ENCODE assay signal across 8 cellular contexts in genomic region chr16:57462209-57462977, GRCh38. TPM values are rescaled to one million over a fixed set of nuclear protein-coding genes. Genes with fewer than 3 reads are reported as not detected.
DNase-seq lines count a peak whose midpoint lies in the region; ATAC-seq and TF ChIP-seq lines count a peak whose summit lies in the region.

Gene POLR2C, plus strand, starts transcription at chr16:57462679. Its CDS starts 46 bp downstream, at chr16:57462725.

- peaks cover 5% of the 10 kb centered on the region for H3K27me3 Mint-ChIP-seq in HFFc6 (ENCODE audit: insufficient read depth)
- no peaks in the 10 kb centered on the region for H3K27me3 Mint-ChIP-seq in activated naive CD8-positive, alpha-beta T cell treated with anti-CD3 and anti-CD28 coated beads, Interleukin-2, amount 50 U/mL, for 24 hours

- 2 to 8% methylated on average over 9 to 23 of the region's 47 CpGs for WGBS in upper lobe of left lung, 2 donors

- peaks cover 25 to 71% (median 51%) of the 10 kb centered on the region in 4 donors for H3K36me3 ChIP-seq in upper lobe of left lung

- TF ChIP-seq CTCF in GM12801 (IDR thresholded peaks at IDR 0.05; ENCODE audit: extremely low read depth, insufficient read length) (peak; percentile 94), HFFc6 (IDR thresholded peaks at IDR 0.05) (peak; percentile 95), NB4 (IDR thresholded peaks at IDR 0.05; ENCODE audit: low read depth, low read length) (peak; percentile 75), upper lobe of left lung (IDR thresholded peaks at IDR 0.05) (peak; percentile 96 to 99 (median 98))

- peaks cover 22 to 43% (median 27%) of the 10 kb centered on the region in 4 donors for H3K4me1 ChIP-seq in upper lobe of left lung

- H3K27me3 ChIP-seq in upper lobe of left lung: no peaks in the 10 kb centered on the region

- peaks cover 20% of the 10 kb centered on the region for H3K4me1 Mint-ChIP-seq in HFFc6 (ENCODE audit: low read depth)
- peaks cover 25% of the 10 kb centered on the region for H3K4me1 Mint-ChIP-seq in activated naive CD8-positive, alpha-beta T cell treated with anti-CD3 and anti-CD28 coated beads, Interleukin-2, amount 50 U/mL, for 24 hours

- H3K4me3 ChIP-seq in NB4 (ENCODE audit: low read depth, low read length) (peak within 1 kb of the TSS; percentile 95), upper lobe of left lung (peak within 1 kb of the TSS; percentile 91 to 99 (median 94))

- peak within 1 kb of the TSS; percentile 94 for H3K27ac Mint-ChIP-seq in HFFc6
- H3K27ac Mint-ChIP-seq in activated naive CD8-positive, alpha-beta T cell treated with anti-CD3 and anti-CD28 coated beads, Interleukin-2, amount 50 U/mL, for 24 hours: peak within 1 kb of the TSS; percentile 99

- H3K9me3 ChIP-seq in upper lobe of left lung: no peaks in the 10 kb centered on the region

- peak in 1 of 4 donors; percentile 3 for TF ChIP-seq EP300 in upper lobe of left lung (IDR thresholded peaks at IDR 0.05)

- peak; percentile 91 for ATAC-seq in activated naive CD8-positive, alpha-beta T cell treated with anti-CD3 and anti-CD28 coated beads, Interleukin-2, amount 50 U/mL, for 24 hours
- ATAC-seq in upper lobe of left lung (ENCODE audit: low FRiP score in 2 of 2): peak; percentile 90 to 98

- peaks cover 26% of the 10 kb centered on the region for H3K36me3 Mint-ChIP-seq in HFFc6 (ENCODE audit: low read depth)
- peaks cover 20% of the 10 kb centered on the region for H3K36me3 Mint-ChIP-seq in activated naive CD8-positive, alpha-beta T cell treated with anti-CD3 and anti-CD28 coated beads, Interleukin-2, amount 50 U/mL, for 24 hours (ENCODE audit: low read depth)

- no peaks in the 10 kb centered on the region for H3K9me3 Mint-ChIP-seq in HFFc6
- no peaks in the 10 kb centered on the region for H3K9me3 Mint-ChIP-seq in activated naive CD8-positive, alpha-beta T cell treated with anti-CD3 and anti-CD28 coated beads, Interleukin-2, amount 50 U/mL, for 24 hours

- intact Hi-C loops in cardiac septum (cut with DNase I) (loop anchor here (5.0 kb wide), 1 partner anchor 75 kb away; the partner anchor contains the start of gene CCDC102A), posterior vena cava (cut with DNase I) (loop anchor here in 1 of 2 donors (5.0 kb wide), 1 partner anchor 55 kb away; no protein-coding TSS in a partner anchor)

- peak within 1 kb of the TSS; percentile 84 to 97 (median 94) for H3K27ac ChIP-seq in upper lobe of left lung

- DNase-seq in HFFc6 (peak; percentile 79), NB4 (ENCODE audit: low read depth) (peak; percentile 91), SW480 (ENCODE audit: low spot score) (peak; percentile 72), cardiac septum (ENCODE audit: low spot score) (peak; percentile 95), posterior vena cava (ENCODE audit: low spot score) (peak; percentile 97), upper lobe of left lung (peak; percentile 92 to 99)
- peak; percentile 96 for DNase-seq in activated naive CD8-positive, alpha-beta T cell treated with anti-CD3 and anti-CD28 coated beads, Interleukin-2, amount 50 U/mL, for 24 hours

- H3K4me3 Mint-ChIP-seq in HFFc6: peak within 1 kb of the TSS; percentile 99
- H3K4me3 Mint-ChIP-seq in activated naive CD8-positive, alpha-beta T cell treated with anti-CD3 and anti-CD28 coated beads, Interleukin-2, amount 50 U/mL, for 24 hours: peak within 1 kb of the TSS; percentile 99

- TF ChIP-seq POLR2A in NB4 (IDR thresholded peaks at IDR 0.05; ENCODE audit: extremely low read depth, insufficient read length) (peak; percentile 96), upper lobe of left lung (IDR thresholded peaks at IDR 0.05) (peak; percentile 59 to 95 (median 74))

RNA-seq across cellular contexts. Expression of gene POLR2C, which starts in this region (rescaled TPM):
- total RNA-seq in HFFc6 (2021; fragmentation: NEBNext Ultra II Directional; extraction: Animal tissue kit (Norgen Biotek cat#: 25700)): 10 to 100 TPM; 66.0 to 79.4 (median 71.3) TPM
- total RNA-seq in cardiac septum (46.9 TPM), posterior vena cava (10 to 100 TPM; 39.4 to 40.3 TPM), upper lobe of left lung (100 to 1,000 TPM in 4 of 6 donors, 10 to 100 TPM in 2; 70.6 to 210 (median 112) TPM)

Comparison
In these comparisons a context has a peak if more than half of its experiments do, and no peak if none do; other contexts are left out.
1. Peak in every context shown above with its lines: DNase-seq, ATAC-seq, H3K4me3 ChIP-seq and H3K27ac ChIP-seq.